Comparison of ENCODE assay signal across 8 cellular contexts in genomic region chr12:122499991-122500684, GRCh38. TPM values are rescaled to one million over a fixed set of nuclear protein-coding genes. Genes with fewer than 3 reads are reported as not detected.
A peak's percentile ranks its signal among the peaks of the same experiment; 100 is the strongest.
DNase-seq lines count a peak whose midpoint lies in the region; ATAC-seq lines count a peak whose summit lies in the region.

No MANE protein-coding gene starts in this region.

- ATAC-seq in GM19397 (IDR thresholded peaks at IDR 0.05; ENCODE audit: unreplicated experiment) (peak; percentile 28), HG03571 (IDR thresholded peaks at IDR 0.05; ENCODE audit: unreplicated experiment) (peak; percentile 16), esophagus mucosa (peak; percentile 59)

- H3K27me3 ChIP-seq in BLaER1 = no peaks in the 10 kb centered on the region

- peaks cover 28% of the 10 kb centered on the region for H4K20me1 ChIP-seq in BLaER1

- peak overlapping the region; percentile 98 for H3K4me3 ChIP-seq in BLaER1

- peak overlapping the region; percentile 86 for H3K4me2 ChIP-seq in BLaER1

- H3K36me3 ChIP-seq in BLaER1 = peaks cover 46% of the 10 kb centered on the region

- H3K9me3 ChIP-seq in BLaER1 = no peaks in the 10 kb centered on the region

- H3K4me1 ChIP-seq in BLaER1 = peaks cover 51% of the 10 kb centered on the region

- peak overlapping the region; percentile 97 for H3K27ac ChIP-seq in BLaER1

- DNase-seq in NCI-H82 treated with DMSO at 0.1 percent for 48 hours (lab: John Stamatoyannopoulos, UW; ENCODE audit: unreplicated experiment) (peak; percentile 66), activated T-cell treated with anti-CD3 and anti-CD28 coated beads for 48 hours (ENCODE audit: low read depth) (peak; percentile 25), myocyte (ENCODE audit: low read depth) (peak; percentile 78), stromal cell of bone marrow (ENCODE audit: low read depth) (peak; percentile 38)

- H3K9ac ChIP-seq in BLaER1 = peak overlapping the region; percentile 99

RNA-seq across cellular contexts. Expression of gene ZCCHC8, which starts 0.6 kb away (rescaled TPM):
- total RNA-seq in esophagus mucosa = 15.5 TPM
- total RNA-seq in myocyte = 17.1 and 20.3 TPM in 2 replicates
- polyA plus RNA-seq in myocyte (2012) = 10.3 TPM

RNA-seq across cellular contexts. Expression of gene RSRC2, which starts 26.6 kb away (rescaled TPM):
- total RNA-seq in esophagus mucosa = 31.7 TPM
- total RNA-seq in myocyte = 70.4 and 83.3 TPM in 2 replicates
- 40.3 TPM for polyA plus RNA-seq in myocyte (2012)

RNA-seq across cellular contexts. Expression of gene KNTC1, which starts 26.9 kb away (rescaled TPM):
- total RNA-seq in esophagus mucosa (15.4 TPM), myocyte (5.4 and 6.6 TPM in 2 replicates)
- 2.5 TPM for polyA plus RNA-seq in myocyte (2012)

Comparison
In these comparisons a context has a peak if more than half of its experiments do, and no peak if none do; other contexts are left out.
1. Peak in every context shown above with its lines: DNase-seq, ATAC-seq, H3K4me3 ChIP-seq and H3K27ac ChIP-seq.
2. DNase-seq: peak in every context shown above with its lines; median percentile 78 in myocyte; 66 in NCI-H82 treated with DMSO at 0.1 percent for 48 hours; 38 in stromal cell of bone marrow; 25 in activated T-cell treated with anti-CD3 and anti-CD28 coated beads for 48 hours.